In the genomic region with DNA sequence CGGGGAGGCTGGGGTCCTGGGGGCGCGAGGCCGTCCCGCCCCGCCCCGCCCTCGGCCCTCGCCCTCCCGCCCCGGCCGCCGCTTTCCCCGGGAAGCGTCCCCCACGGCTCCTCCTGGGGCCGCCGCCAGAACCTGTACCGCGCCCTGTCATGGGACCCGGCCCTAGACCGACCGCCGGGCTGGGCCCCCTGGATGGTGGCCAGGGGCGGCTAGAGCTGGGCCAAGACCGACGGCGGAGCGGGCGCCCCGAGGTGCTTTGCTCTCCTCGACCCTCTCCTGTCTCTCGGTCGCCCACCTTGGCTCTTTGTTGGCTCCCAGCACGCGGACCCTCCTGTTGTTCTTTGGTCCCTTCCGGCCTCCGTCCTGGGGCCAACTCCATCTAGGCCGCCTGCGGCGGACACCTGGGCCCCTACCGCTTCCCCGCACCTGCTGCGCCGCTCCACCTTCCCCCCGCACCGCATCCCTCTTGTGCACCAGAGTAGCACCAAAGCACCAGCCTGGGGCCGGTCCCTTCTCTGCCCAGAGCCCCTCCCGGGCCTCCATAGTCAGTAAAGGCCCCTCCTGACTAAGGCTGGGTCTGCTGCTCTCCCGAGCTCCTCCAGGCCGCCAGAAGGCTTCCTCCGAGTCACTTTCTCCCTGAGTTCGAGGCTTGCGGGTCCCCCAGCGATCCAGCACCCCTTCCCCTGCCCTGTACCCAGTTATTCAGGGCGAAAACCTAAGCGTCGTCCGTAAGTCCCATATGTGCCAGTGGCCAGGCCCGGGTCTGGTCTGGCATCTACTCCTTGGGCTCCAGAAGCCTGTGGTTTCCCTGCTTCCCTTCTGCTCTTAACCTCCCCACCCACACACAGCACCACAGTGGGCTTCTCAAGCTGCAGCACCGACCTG, we compare ENCODE assay signal across 8 cellular contexts. TPM values are rescaled to one million over a fixed set of nuclear protein-coding genes. Genes with fewer than 3 reads are reported as not detected.
A peak's percentile ranks its signal among the peaks of the same experiment; 100 is the strongest.
DNase-seq lines count a peak whose midpoint lies in the region; ATAC-seq and TF ChIP-seq lines count a peak whose summit lies in the region.

No MANE protein-coding gene starts in this region.

- no peaks in the 10 kb centered on the region for H3K9me3 Mint-ChIP-seq in activated CD8-positive, alpha-beta T cell treated with anti-CD3 and anti-CD28 coated beads, Interleukin-2, amount 10 ng/mL, durations not matched to agents 7 days and 5 days (ENCODE audit: insufficient read depth)

- in situ Hi-C loops in HAP-1 (cut with MboI; ENCODE audit: low sequenced_read_pairs), result no loop called here

- POLR2A ChIA-PET in activated CD8-positive, alpha-beta T cell treated with anti-CD3 and anti-CD28 coated beads, Interleukin-2, amount 10 ng/mL, durations not matched to agents 7 days and 5 days (lab: Charles Lee), result interaction anchor here (0.7 to 4.6 kb wide), 10 partner anchors 9 to 361 kb away, joined by 3 to 112 read pairs (median 5); partner anchors contain the start of genes LETM1, NELFA, NSD2 and SLBP

- no peak overlapping the region for H3K27ac ChIP-seq in iPS-18a (ENCODE audit: low read length)
- H3K27ac ChIP-seq in testis, result peak overlapping the region in 1 of 2 donors; percentile 50

- H3K36me3 Mint-ChIP-seq in activated CD8-positive, alpha-beta T cell treated with anti-CD3 and anti-CD28 coated beads, Interleukin-2, amount 10 ng/mL, durations not matched to agents 7 days and 5 days (ENCODE audit: low read depth), result peaks cover 55% of the 10 kb centered on the region

- H3K9me3 ChIP-seq in HAP-1 (no peaks in the 10 kb centered on the region), iPS-18a (ENCODE audit: control insufficient read depth, low read depth, low read length) (no peaks in the 10 kb centered on the region), testis (no peaks in the 10 kb centered on the region)

- TF ChIP-seq CTCF in testis (IDR thresholded peaks at IDR 0.05), result no peak

- DNase-seq in CD1c-positive myeloid dendritic cell (ENCODE audit: extremely low spot score), result peak; percentile 28
- DNase-seq in HAP-1 (ENCODE audit: low spot score in 2 of 2), result no peak
- DNase-seq in activated CD8-positive, alpha-beta T cell treated with anti-CD3 and anti-CD28 coated beads, Interleukin-2, amount 10 ng/mL, durations not matched to agents 7 days and 5 days, result no peak
- no peak for DNase-seq in testis
- DNase-seq in left lobe of liver (ENCODE audit: low spot score), result no peak

- H3K4me3 Mint-ChIP-seq in activated CD8-positive, alpha-beta T cell treated with anti-CD3 and anti-CD28 coated beads, Interleukin-2, amount 10 ng/mL, durations not matched to agents 7 days and 5 days, result peak overlapping the region; percentile 98

- 5 to 11% methylated on average over 32 to 55 of the region's 61 CpGs for WGBS in testis, 2 donors

- H3K9ac ChIP-seq in iPS-18a (ENCODE audit: low read length), result peak overlapping the region; percentile 81

- CTCF ChIA-PET in activated CD8-positive, alpha-beta T cell treated with anti-CD3 and anti-CD28 coated beads, Interleukin-2, amount 10 ng/mL, durations not matched to agents 7 days and 5 days (lab: Charles Lee), result interaction anchor here (1.0 to 12.6 kb wide), 5 partner anchors 8 to 86 kb away, joined by 3 to 227 read pairs (median 8); partner anchors contain the start of gene SLBP

- H3K4me1 Mint-ChIP-seq in activated CD8-positive, alpha-beta T cell treated with anti-CD3 and anti-CD28 coated beads, Interleukin-2, amount 10 ng/mL, durations not matched to agents 7 days and 5 days (ENCODE audit: low read depth), result peaks cover 53% of the 10 kb centered on the region

- H3K4me1 ChIP-seq in HAP-1 (peaks cover 6% of the 10 kb centered on the region), iPS-18a (ENCODE audit: control insufficient read depth, low read depth, low read length) (no peaks in the 10 kb centered on the region), testis (peaks cover 16% of the 10 kb centered on the region)

- H3K36me3 ChIP-seq in HAP-1 (replicated peaks) (peaks cover 65% of the 10 kb centered on the region), iPS-18a (ENCODE audit: control insufficient read depth, low read depth, low read length) (peaks cover 40% of the 10 kb centered on the region), testis (ENCODE audit: low read depth, missing control alignments) (no peaks in the 10 kb centered on the region)

- intact Hi-C loops in testis (cut with DNase I; ENCODE audit: low total_unique reads), result no loop called here

- H3K27ac Mint-ChIP-seq in activated CD8-positive, alpha-beta T cell treated with anti-CD3 and anti-CD28 coated beads, Interleukin-2, amount 10 ng/mL, durations not matched to agents 7 days and 5 days, result peak overlapping the region; percentile 98

- no peak for ATAC-seq in activated CD8-positive, alpha-beta T cell treated with anti-CD3 and anti-CD28 coated beads, Interleukin-2, amount 10 ng/mL, durations not matched to agents 7 days and 5 days
- ATAC-seq in GM18873 (IDR thresholded peaks at IDR 0.05; ENCODE audit: low FRiP score, unreplicated experiment), result no peak
- ATAC-seq in GM21576 (IDR thresholded peaks at IDR 0.05; ENCODE audit: unreplicated experiment), result no peak
- no peak for ATAC-seq in left lobe of liver

- H3K4me3 ChIP-seq in HAP-1, result peak overlapping the region; percentile 89
- H3K4me3 ChIP-seq in iPS-18a (ENCODE audit: low read length), result peak overlapping the region; percentile 79
- peak overlapping the region; percentile 67 to 71 for H3K4me3 ChIP-seq in testis

- TF ChIP-seq POLR2A in testis (IDR thresholded peaks at IDR 0.05), result no peak

- H3K27me3 ChIP-seq in HAP-1 (ENCODE audit: low read depth) (no peaks in the 10 kb centered on the region), iPS-18a (ENCODE audit: control insufficient read depth, insufficient read depth, low read length) (no peaks in the 10 kb centered on the region), testis (no peaks in the 10 kb centered on the region)

- no peaks in the 10 kb centered on the region for H3K27me3 Mint-ChIP-seq in activated CD8-positive, alpha-beta T cell treated with anti-CD3 and anti-CD28 coated beads, Interleukin-2, amount 10 ng/mL, durations not matched to agents 7 days and 5 days (ENCODE audit: low read depth)

RNA-seq across cellular contexts. Expression of gene TACC3, which starts 0.6 kb away (rescaled TPM):
- 100 to 1,000 TPM; 284 to 311 TPM for total RNA-seq in activated CD8-positive, alpha-beta T cell treated with anti-CD3 and anti-CD28 coated beads, Interleukin-2, amount 10 ng/mL, durations not matched to agents 7 days and 5 days
- total RNA-seq in testis, result 100 to 1,000 TPM in 1 of 2 donors, 10 to 100 TPM in 1; 82.9 to 112 TPM
- polyA plus RNA-seq in testis (ENCODE audit: insufficient read depth, low read depth, low replicate concordance), result 158 TPM
- 4.5 TPM for total RNA-seq in left lobe of liver

RNA-seq across cellular contexts. Expression of gene TMEM129, which starts 0.8 kb away (rescaled TPM):
- 10 to 100 TPM; 21.9 to 22.4 TPM for total RNA-seq in activated CD8-positive, alpha-beta T cell treated with anti-CD3 and anti-CD28 coated beads, Interleukin-2, amount 10 ng/mL, durations not matched to agents 7 days and 5 days
- total RNA-seq in testis (10 to 100 TPM; 76.1 to 76.4 TPM), left lobe of liver (30.3 TPM)
- 34.0 TPM for polyA plus RNA-seq in testis (ENCODE audit: insufficient read depth, low read depth, low replicate concordance)

RNA-seq across cellular contexts. Expression of gene SLBP, which starts 9.8 kb away (rescaled TPM):
- total RNA-seq in activated CD8-positive, alpha-beta T cell treated with anti-CD3 and anti-CD28 coated beads, Interleukin-2, amount 10 ng/mL, durations not matched to agents 7 days and 5 days, result 100 to 1,000 TPM; 132 to 136 TPM
- total RNA-seq in testis (100 to 1,000 TPM; 137 to 173 TPM), left lobe of liver (12.3 TPM)
- polyA plus RNA-seq in testis (ENCODE audit: insufficient read depth, low read depth, low replicate concordance), result 118 TPM

RNA-seq across cellular contexts. Expression of gene FAM53A, which starts 37.8 kb away (rescaled TPM):
- total RNA-seq in activated CD8-positive, alpha-beta T cell treated with anti-CD3 and anti-CD28 coated beads, Interleukin-2, amount 10 ng/mL, durations not matched to agents 7 days and 5 days, result under 1 TPM; 0.45 to 0.91 TPM
- total RNA-seq in testis (10 to 100 TPM; 41.3 to 60.8 TPM), left lobe of liver (2.2 TPM)
- 24.2 TPM for polyA plus RNA-seq in testis (ENCODE audit: insufficient read depth, low read depth, low replicate concordance)

Comparison
In these comparisons a context has a peak if more than half of its experiments do, and no peak if none do; other contexts are left out.
1. RNA of gene TACC3, which starts 0.6 kb away (total RNA-seq): 284 to 311 TPM in activated CD8-positive, alpha-beta T cell treated with anti-CD3 and anti-CD28 coated beads, Interleukin-2, amount 10 ng/mL, durations not matched to agents 7 days and 5 days and 82.9 to 112 TPM in testis; 4.5 TPM in left lobe of liver (single experiment); every median in the first group is over 10 times any median in the second.
2. Peak in every context shown above with its lines, with median percentiles within 50 percentile points of each other: H3K4me3 ChIP-seq.